Comparison of ENCODE assay signal across 1 cellular context in genomic region chr5:10741661-10742060, GRCh38.
TF ChIP-seq lines count a peak whose summit lies in the region.

No MANE protein-coding gene starts in this region.

TF ChIP-seq in HepG2, 621 proteins besides CTCF, POLR2A, EP300 and RAD21 (continued from another document):
- TF ChIP-seq GATAD1 (CRISPR knock-in tag; IDR thresholded peaks at IDR 0.05) (no peak), EED (CRISPR knock-in tag; IDR thresholded peaks at IDR 0.05) (no peak), KDM6A (CRISPR knock-in tag; IDR thresholded peaks at IDR 0.05; ENCODE audit: low read depth) (no peak), STAG1 (CRISPR knock-in tag; IDR thresholded peaks at IDR 0.05) (peak; percentile 45), ZSCAN12 (CRISPR knock-in tag; IDR thresholded peaks at IDR 0.05) (no peak)
